In the genomic region with DNA sequence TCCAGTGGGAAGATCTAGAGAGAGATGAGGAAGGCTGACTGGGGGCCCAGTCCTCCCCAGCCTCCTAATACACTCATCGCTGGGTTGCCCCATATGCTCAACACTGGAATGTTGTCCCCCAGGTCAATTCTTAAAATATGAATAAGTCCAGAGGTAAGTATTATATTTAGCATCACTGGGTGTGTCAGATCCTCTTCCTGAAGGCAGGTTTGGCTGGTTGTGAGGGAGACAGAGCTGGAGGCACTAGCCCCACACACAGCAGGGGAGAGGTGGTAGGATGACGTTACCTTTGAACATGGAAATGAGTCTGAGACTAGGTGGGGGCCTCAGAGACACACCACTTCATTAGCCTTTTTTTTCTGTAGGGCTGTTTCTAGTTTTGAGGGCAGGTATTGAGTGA, we compare ENCODE assay signal across 12 cellular contexts. TPM values are rescaled to one million over a fixed set of nuclear protein-coding genes. Genes with fewer than 3 reads are reported as not detected.
DNase-seq lines count a peak whose midpoint lies in the region; ATAC-seq and TF ChIP-seq lines count a peak whose summit lies in the region.
"Had no signal": no experiment of that assay in that cellular context is flagged by ENCODE, and none has a peak within 500 bp of the region (broad histone marks: within the 10 kb centered on the region; RNA-seq: fewer than 3 reads in every experiment).

No MANE protein-coding gene starts in this region.

- intact Hi-C loops in IMR-90 (cut with micrococcal nuclease): no loop called here
- intact Hi-C loops in posterior cingulate gyrus (cut with DNase I): no loop called here

- H3K27me3 ChIP-seq in IMR-90 (ENCODE audit: control insufficient read depth, insufficient read depth, low read length) (no peaks in the 10 kb centered on the region), suprapubic skin (no peaks in the 10 kb centered on the region)
- H3K27me3 ChIP-seq: neural progenitor cell had no signal

- H3K56ac ChIP-seq in IMR-90 (ENCODE audit: extremely low read depth, insufficient read depth, low read length): no peak overlapping the region

- H3K4me2 ChIP-seq in IMR-90 (ENCODE audit: low read depth, low read length): no peak overlapping the region
- H3K4me2 ChIP-seq: neural progenitor cell had no signal

- H2BK5ac ChIP-seq in IMR-90 (ENCODE audit: low read depth, low read length, poor library complexity, severe bottlenecking): peak overlapping the region; percentile 91

- H3K9me3 ChIP-seq in IMR-90 (ENCODE audit: control insufficient read depth, insufficient read depth, low read length) (no peaks in the 10 kb centered on the region), mesodermal cell (ENCODE audit: control insufficient read depth, low read length) (no peaks in the 10 kb centered on the region), suprapubic skin (no peaks in the 10 kb centered on the region)

- H2AK9ac ChIP-seq in IMR-90 (replicated peaks; ENCODE audit: low read depth, low read length, poor library complexity): peak overlapping the region; percentile 66

- peak overlapping the region; percentile 78 for H3K23ac ChIP-seq in IMR-90 (ENCODE audit: low read depth, low read length)

- peak overlapping the region; percentile 97; the same call in 1 of the 2 replicates for H3K27ac ChIP-seq in IMR-90 (ENCODE audit: insufficient read depth, low read length)
- H3K27ac ChIP-seq in caudate nucleus (ENCODE audit: low read depth, low read length): peak overlapping the region; percentile 88
- peak overlapping the region; percentile 98 for H3K27ac ChIP-seq in mesodermal cell (ENCODE audit: low read depth, low read length, severe bottlenecking)
- H3K27ac ChIP-seq in suprapubic skin: peak overlapping the region; percentile 89
- H3K27ac ChIP-seq: neural progenitor cell had no signal

- H3K9ac ChIP-seq in IMR-90 (ENCODE audit: low read depth, low read length): no peak overlapping the region
- H3K9ac ChIP-seq: neural progenitor cell had no signal

- no peak for TF ChIP-seq EP300 in suprapubic skin (IDR thresholded peaks at IDR 0.05)

- H3K4ac ChIP-seq in IMR-90 (ENCODE audit: low read depth, low read length): peak overlapping the region; percentile 96

- peak overlapping the region; percentile 79 for H3K18ac ChIP-seq in IMR-90 (ENCODE audit: low read depth, low read length)

- H3K36me3 ChIP-seq in IMR-90 (ENCODE audit: control insufficient read depth, insufficient read depth, low read length) (no peaks in the 10 kb centered on the region), mesodermal cell (ENCODE audit: control insufficient read depth, insufficient read depth, low read length) (no peaks in the 10 kb centered on the region), suprapubic skin (no peaks in the 10 kb centered on the region)
- H3K36me3 ChIP-seq: neural progenitor cell had no signal

- WGBS in IMR-90 (ENCODE audit: extremely low coverage in 2 of 2, insufficient read length in 1 of 2), 2 experiments: no CpG with 5 or more reads among the region's 2 CpGs
- 100% methylated on average over 1 of the region's 2 CpGs; no CpG with 5 or more reads in 1 of the 2 experiments for WGBS in mesodermal cell (ENCODE audit: insufficient coverage in 2 of 2), 2 experiments
- 37% methylated on average over 2 of the region's 2 CpGs for WGBS in suprapubic skin

- in situ Hi-C loops in IMR-90 (cut with MboI; ENCODE audit: low sequenced_read_pairs): no loop called here

- dilution Hi-C loops in IMR-90 (cut with HindIII; ENCODE audit: low sequenced_read_pairs, unreplicated experiment): no loop called here

- peak overlapping the region; percentile 50 for H4K5ac ChIP-seq in IMR-90 (ENCODE audit: low read depth, low read length)

- H2AK5ac ChIP-seq in IMR-90 (ENCODE audit: low read depth, low read length): peak overlapping the region; percentile 95

- TF ChIP-seq POLR2A in IMR-90 (IDR thresholded peaks at IDR 0.05; ENCODE audit: low read depth, low read length) (no peak), suprapubic skin (IDR thresholded peaks at IDR 0.05) (no peak)

- H2AFZ ChIP-seq in IMR-90 (replicated peaks; ENCODE audit: low read length, poor library complexity): no peak overlapping the region
- H2AFZ ChIP-seq: neural progenitor cell had no signal

- no peak overlapping the region for H3K4me3 ChIP-seq in IMR-90 (ENCODE audit: insufficient read depth, low read depth, low read length)
- H3K4me3 ChIP-seq in mesodermal cell (ENCODE audit: extremely low read depth, insufficient read depth, low read length, poor library complexity, severe bottlenecking): no peak overlapping the region
- H3K4me3 ChIP-seq in suprapubic skin: no peak overlapping the region
- H3K4me3 ChIP-seq: neural progenitor cell had no signal

- peak overlapping the region; percentile 91 for H2BK120ac ChIP-seq in IMR-90 (ENCODE audit: low read depth, low read length)

- no TSS peak for BruUV-seq in IMR-90 (replicated peaks; lab: Mats Ljungman, UMichigan)

- H2BK15ac ChIP-seq in IMR-90 (ENCODE audit: low read depth, low read length): peak overlapping the region; percentile 99; the same call in 2 of the 3 replicates

- TF ChIP-seq CTCF in IMR-90 (conservative IDR thresholded peaks at IDR 0.05; ENCODE audit: low read depth, low read length) (no peak), suprapubic skin (IDR thresholded peaks at IDR 0.05) (no peak)

- no peaks in the 10 kb centered on the region for H4K20me1 ChIP-seq in IMR-90 (ENCODE audit: insufficient read depth, low read length)

- H4K8ac ChIP-seq in IMR-90 (ENCODE audit: low read depth in 2 of 2, low read length in 2 of 2): peak overlapping the region; percentile 13 to 87; a peak in 2 of 4 replicates

- DNase-seq in IMR-90 (no peak), caudate nucleus (lab: John Stamatoyannopoulos, UW) (no peak), suprapubic skin (ENCODE audit: low spot score in 2 of 2) (no peak), mesenteric fat pad (ENCODE audit: low spot score) (no peak), posterior cingulate gyrus (no peak)
- DNase-seq: activated CD4-positive, alpha-beta T cell treated with anti-CD3 and anti-CD28 coated beads, Interleukin-2, amount 10 ng/mL, durations not matched to agents 7 days and 5 days; activated naive CD4-positive, alpha-beta T cell treated with Interleukin-2 at 50 U/mL for 16 hours; NCI-H748 treated with DMSO at 0.1 percent for 48 hours had no signal

- peaks cover 0 to 25% of the 10 kb centered on the region in 2 experiments; a peak in 2 of 4 replicates for H3K79me1 ChIP-seq in IMR-90 (ENCODE audit: low read depth in 1 of 2, low read length in 2 of 2)

- ATAC-seq in IMR-90 (ENCODE audit: low read depth) (no peak), HG03521 (IDR thresholded peaks at IDR 0.05; ENCODE audit: unreplicated experiment) (no peak), HG03432 (IDR thresholded peaks at IDR 0.05; ENCODE audit: unreplicated experiment) (no peak)

- peaks cover 25% of the 10 kb centered on the region for H3K9me1 ChIP-seq in IMR-90 (ENCODE audit: insufficient read depth, low read length)

- H3K4me1 ChIP-seq in IMR-90 (ENCODE audit: control insufficient read depth, insufficient read depth, low read length) (peaks cover 32% of the 10 kb centered on the region), mesodermal cell (ENCODE audit: control insufficient read depth, insufficient read depth, low read length, poor library complexity, severe bottlenecking) (peaks cover 35% of the 10 kb centered on the region), suprapubic skin (peaks cover 43% of the 10 kb centered on the region)

- POLR2A ChIA-PET in IMR-90 (lab: Charles Lee; ENCODE audit: unreplicated experiment): no interaction called here

- peak overlapping the region; percentile 90 for H4K91ac ChIP-seq in IMR-90 (ENCODE audit: insufficient read depth, low read depth, low read length)

- no peak for TF ChIP-seq RAD21 in IMR-90 (IDR thresholded peaks at IDR 0.05; ENCODE audit: low read length)

- H2BK20ac ChIP-seq in IMR-90 (ENCODE audit: low read depth, low read length): peak overlapping the region; percentile 93

- H3K14ac ChIP-seq in IMR-90 (replicated peaks; ENCODE audit: low read depth, low read length): peak overlapping the region; percentile 81; the same call in 1 of the 2 replicates

- CTCF ChIA-PET in IMR-90 (lab: Yijun Ruan, JAX): interaction anchor here (0.6 to 4.6 kb wide), 3 partner anchors 8 to 155 kb away, joined by 3 to 26 read pairs (median 3); no protein-coding TSS in a partner anchor

TF ChIP-seq in IMR-90, 13 proteins besides CTCF, POLR2A, EP300 and RAD21:
- TF ChIP-seq CHD1 (IDR thresholded peaks at IDR 0.05; ENCODE audit: low read depth, low read length) (no peak), CEBPB (IDR thresholded peaks at IDR 0.05; ENCODE audit: low read depth, low read length) (no peak), SMC3 (IDR thresholded peaks at IDR 0.05; ENCODE audit: low read depth, low read length) (no peak), FOS (IDR thresholded peaks at IDR 0.05; ENCODE audit: low read depth, low read length) (no peak), MAZ (IDR thresholded peaks at IDR 0.05; ENCODE audit: borderline replicate concordance, low read depth, low read length) (no peak), RCOR1 (IDR thresholded peaks at IDR 0.05; ENCODE audit: insufficient replicate concordance, low read length) (no peak), MAFK (IDR thresholded peaks at IDR 0.05; ENCODE audit: low read depth, low read length) (no peak), BHLHE40 (IDR thresholded peaks at IDR 0.05; ENCODE audit: low read depth, low read length) (no peak), RFX5 (IDR thresholded peaks at IDR 0.05; ENCODE audit: low read depth, low read length) (no peak)
- TF ChIP-seq, protein P1, sequence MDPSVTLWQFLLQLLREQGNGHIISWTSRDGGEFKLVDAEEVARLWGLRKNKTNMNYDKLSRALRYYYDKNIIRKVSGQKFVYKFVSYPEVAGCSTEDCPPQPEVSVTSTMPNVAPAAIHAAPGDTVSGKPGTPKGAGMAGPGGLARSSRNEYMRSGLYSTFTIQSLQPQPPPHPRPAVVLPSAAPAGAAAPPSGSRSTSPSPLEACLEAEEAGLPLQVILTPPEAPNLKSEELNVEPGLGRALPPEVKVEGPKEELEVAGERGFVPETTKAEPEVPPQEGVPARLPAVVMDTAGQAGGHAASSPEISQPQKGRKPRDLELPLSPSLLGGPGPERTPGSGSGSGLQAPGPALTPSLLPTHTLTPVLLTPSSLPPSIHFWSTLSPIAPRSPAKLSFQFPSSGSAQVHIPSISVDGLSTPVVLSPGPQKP (IDR thresholded peaks at IDR 0.05; ENCODE audit: borderline replicate concordance, low read depth, low read length): no peak

RNA-seq across cellular contexts. Expression of a gene that starts 42.6 kb away (rescaled TPM):
- total RNA-seq in IMR-90 (2012; rRNA removed) (0.54 and 0.56 TPM in 2 replicates), suprapubic skin (10 to 100 TPM in 2 of 4 donors, 1 to 10 TPM in 2; 7.6 to 15.5 (median 10.0) TPM), mesenteric fat pad (3.5 TPM)
- polyA plus RNA-seq in IMR-90 (2012; rRNA removed): 0.29 and 0.31 TPM in 2 replicates
- 0.09 and 0.24 TPM in 2 replicates for polyA plus RNA-seq in IMR-90 (2012; cell fraction: cytosol; rRNA removed)
- polyA plus RNA-seq in IMR-90 (2012; cell fraction: nucleus; rRNA removed; ENCODE audit: low replicate concordance): 0.13 and 0.58 TPM in 2 replicates
- polyA plus RNA-seq in mesodermal cell (2013, experiment 1 of 2): 1.8 TPM
- polyA plus RNA-seq in mesodermal cell (2013, experiment 2 of 2): 1.8 TPM
